In the genomic region with DNA sequence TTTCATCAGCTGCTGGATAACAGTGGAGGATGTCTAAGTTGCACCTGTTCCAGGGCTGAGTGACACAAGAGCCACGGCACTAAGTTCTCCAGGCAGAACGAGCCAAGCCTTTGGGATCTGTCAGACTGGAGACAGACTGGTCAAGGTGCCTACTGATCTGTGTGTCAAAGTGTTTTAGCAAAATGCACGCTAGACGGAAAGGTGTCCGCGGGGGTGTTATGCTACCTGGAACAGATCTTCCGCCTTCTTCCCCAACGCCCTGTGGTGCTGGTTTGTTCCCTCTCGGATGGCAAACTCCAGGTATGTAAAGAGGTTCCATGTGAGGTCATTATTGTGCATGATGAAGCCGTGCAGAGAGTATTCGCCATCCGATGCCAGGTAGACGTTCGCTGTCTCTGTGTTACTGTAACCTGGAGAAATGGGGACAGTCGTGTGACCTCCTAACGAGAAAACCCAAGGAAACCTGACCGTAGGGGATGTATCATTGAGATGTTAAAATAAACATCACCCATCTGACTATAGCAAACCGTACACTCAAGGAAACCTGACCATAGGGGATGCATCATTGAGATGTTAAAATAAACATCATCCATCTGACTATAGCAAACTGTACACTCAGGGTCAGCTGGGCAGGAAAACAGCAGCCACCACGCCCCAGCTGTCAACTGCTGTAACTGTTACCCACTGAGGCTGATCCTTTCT, we compare ENCODE assay signal across 18 cellular contexts. TPM values are rescaled to one million over a fixed set of nuclear protein-coding genes. Genes with fewer than 3 reads are reported as not detected.
DNase-seq lines count a peak whose midpoint lies in the region; ATAC-seq and TF ChIP-seq lines count a peak whose summit lies in the region.
"Had no signal": no experiment of that assay in that cellular context is flagged by ENCODE, and none has a peak within 500 bp of the region (broad histone marks: within the 10 kb centered on the region; RNA-seq: fewer than 3 reads in every experiment).

No MANE protein-coding gene starts in this region.

- ATAC-seq in left ventricle myocardium superior = no peak
- ATAC-seq in lower lobe of right lung = no peak
- ATAC-seq in aorta (ENCODE audit: low FRiP score) = no peak
- ATAC-seq: body of pancreas had no signal

- H3K27ac ChIP-seq in left ventricle myocardium inferior (replicated peaks) (no peak overlapping the region), RWPE1 (peak overlapping the region; percentile 26; the same call in 1 of the 2 replicates), lower lobe of right lung (no peak overlapping the region), aorta (ENCODE audit: low read depth in 1 of 2, low read length in 2 of 2) (no peak overlapping the region)
- H3K27ac ChIP-seq: body of pancreas had no signal

- H3K4me3 ChIP-seq in left ventricle myocardium inferior (no peak overlapping the region), lower lobe of right lung (no peak overlapping the region), aorta (ENCODE audit: low read length in 2 of 2) (no peak overlapping the region)
- H3K4me3 ChIP-seq: body of pancreas, smooth muscle cell had no signal

- TF ChIP-seq CTCF in left ventricle myocardium inferior (IDR thresholded peaks at IDR 0.05; ENCODE audit: borderline replicate concordance) (no peak), RWPE1 (conservative IDR thresholded peaks at IDR 0.05; ENCODE audit: low read depth) (no peak), lower lobe of right lung (IDR thresholded peaks at IDR 0.05) (no peak)

- H3K4me1 ChIP-seq in left ventricle myocardium inferior (no peaks in the 10 kb centered on the region), lower lobe of right lung (no peaks in the 10 kb centered on the region), aorta (ENCODE audit: control insufficient read depth in 1 of 2, insufficient read depth in 2 of 2, low read length in 2 of 2) (no peaks in the 10 kb centered on the region)
- H3K4me1 ChIP-seq: body of pancreas had no signal

- H3K9me3 ChIP-seq in left ventricle myocardium inferior (replicated peaks) (peaks cover 25% of the 10 kb centered on the region), lower lobe of right lung (peaks cover 21% of the 10 kb centered on the region), aorta (ENCODE audit: control insufficient read depth, low read length) (peaks cover 4% of the 10 kb centered on the region)
- H3K9me3 ChIP-seq: body of pancreas had no signal

- CTCF ChIA-PET in RWPE1 (lab: Yijun Ruan, JAX) = no interaction called here

- DNase-seq in left ventricle myocardium superior (peak; percentile 24), left ventricle myocardium inferior (no peak), RWPE1 (ENCODE audit: low spot score) (no peak), lower lobe of right lung (peak; percentile 21), aorta (peak; percentile 10 to 32), pons (ENCODE audit: low spot score) (no peak), occipital lobe (lab: John Stamatoyannopoulos, UW) (no peak), NCI-H524 (lab: John Stamatoyannopoulos, UW) (no peak)
- DNase-seq: activated CD4-positive, alpha-beta T cell treated with anti-CD3 and anti-CD28 coated beads, Interleukin-2, amount 10 ng/mL, durations not matched to agents 7 days and 5 days; activated naive CD4-positive, alpha-beta T cell treated with anti-CD3 and anti-CD28 coated beads, Interleukin-2, amount 50 U/mL, for 16 hours; AML-193; body of pancreas; NCI-H1436 treated with DMSO at 0.1 percent for 48 hours; NCI-H2171; NCI-H526; SIG-M5; stimulated activated CD4-positive, alpha-beta T cell treated with anti-CD3 and anti-CD28 coated beads, Interleukin-4, amount 100 ng/mL, for 24 hours had no signal

- WGBS in aorta, 2 donors = 96 to 97% methylated on average over 19 of the region's 19 CpGs

- peaks cover 62% of the 10 kb centered on the region for H3K36me3 ChIP-seq in left ventricle myocardium inferior
- H3K36me3 ChIP-seq in lower lobe of right lung = peaks cover 54% of the 10 kb centered on the region
- peaks cover 2 to 10% of the 10 kb centered on the region in 2 donors for H3K36me3 ChIP-seq in aorta (ENCODE audit: control insufficient read depth in 1 of 2, insufficient read depth in 2 of 2, low read length in 1 of 2)

- intact Hi-C loops in left ventricle myocardium superior (cut with micrococcal nuclease) (no loop called here), left ventricle myocardium inferior (cut with micrococcal nuclease) (no loop called here), lower lobe of right lung (cut with DNase I) (no loop called here), aorta (cut with DNase I) (no loop called here)

- POLR2A ChIA-PET in RWPE1 (lab: Yijun Ruan, JAX; ENCODE audit: low non-redundant PET) = no interaction called here

- H3K27me3 ChIP-seq in left ventricle myocardium inferior (ENCODE audit: low read depth) = no peaks in the 10 kb centered on the region
- no peaks in the 10 kb centered on the region for H3K27me3 ChIP-seq in lower lobe of right lung (ENCODE audit: low read depth)
- H3K27me3 ChIP-seq in aorta (ENCODE audit: control insufficient read depth in 1 of 2, insufficient read depth in 2 of 2, low read length in 1 of 2) = no peaks in the 10 kb centered on the region
- H3K27me3 ChIP-seq: body of pancreas had no signal

RNA-seq across cellular contexts. Expression of a gene that starts 29.7 kb away (rescaled TPM):
- total RNA-seq in left ventricle myocardium superior = 172 TPM
- total RNA-seq in left ventricle myocardium inferior = 158 TPM
- total RNA-seq in lower lobe of right lung = 335 TPM
- total RNA-seq in aorta = 100 to 1,000 TPM; 207 to 212 TPM
- polyA plus RNA-seq in aorta = 100 to 1,000 TPM; 316 to 348 TPM
- 126 TPM for total RNA-seq in occipital lobe

RNA-seq across cellular contexts. Expression of a gene that starts 31.1 kb away (rescaled TPM):
- 34.3 TPM for total RNA-seq in left ventricle myocardium superior
- 36.5 TPM for total RNA-seq in left ventricle myocardium inferior
- 19.1 TPM for total RNA-seq in lower lobe of right lung
- 10 to 100 TPM; 31.3 to 32.3 TPM for total RNA-seq in aorta
- polyA plus RNA-seq in aorta = 10 to 100 TPM; 26.7 to 56.1 TPM
- total RNA-seq in occipital lobe = 11.1 TPM

Comparison
In these comparisons a context has a peak if more than half of its experiments do, and no peak if none do; other contexts are left out.
1. DNase-seq: peak in left ventricle myocardium superior (single experiment), lower lobe of right lung (single experiment) and aorta (2 of 2); none in left ventricle myocardium inferior (single experiment), RWPE1 (single experiment), pons (single experiment), occipital lobe (single experiment) and NCI-H524 (0 of 2).